Comparison of ENCODE assay signal across 8 cellular contexts in the genomic region with DNA sequence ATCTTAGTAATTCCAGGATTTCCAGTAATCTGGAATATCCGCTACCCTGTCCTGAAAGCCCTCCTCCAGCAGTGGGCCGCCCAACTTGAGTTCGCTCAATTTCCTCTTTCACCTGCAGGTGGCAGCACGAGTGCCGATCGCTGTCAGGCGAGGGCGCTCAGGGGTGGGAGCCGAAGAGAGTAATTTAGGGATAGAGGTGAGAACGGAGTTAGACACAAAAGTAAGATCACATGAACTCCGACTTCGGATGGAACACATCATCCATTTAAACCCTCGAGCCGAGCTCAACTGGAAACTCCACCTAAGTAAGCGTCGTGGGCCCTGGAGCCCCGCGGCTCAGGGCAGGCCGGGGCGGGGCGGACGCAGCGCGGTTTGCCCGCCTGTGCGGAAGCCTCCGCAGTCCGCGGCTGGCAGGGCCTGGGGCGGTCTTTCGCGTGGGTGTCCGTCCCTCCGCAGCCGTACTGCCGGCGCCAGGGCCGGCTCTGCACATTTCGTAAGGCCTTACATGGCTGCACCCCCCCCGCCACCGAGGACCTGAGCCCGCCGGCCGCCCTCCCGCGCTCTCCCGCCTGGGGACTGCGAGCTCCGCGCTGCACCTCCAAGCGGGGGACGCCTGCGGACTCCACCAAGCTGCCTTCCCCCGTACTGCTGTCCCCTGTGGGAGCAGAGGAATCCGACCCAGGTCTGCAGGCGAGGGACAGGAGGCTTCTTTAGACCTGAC.
DNase-seq lines count a peak whose midpoint lies in the region; ATAC-seq lines count a peak whose summit lies in the region.

No MANE protein-coding gene starts in this region.

- peak overlapping the region; percentile 73 for H3K9ac ChIP-seq in mesenchymal stem cell (ENCODE audit: low read length)

- H3K27ac ChIP-seq in mesenchymal stem cell (ENCODE audit: low read length, poor library complexity, severe bottlenecking), result no peak overlapping the region

- WGBS in mesenchymal stem cell, result under 1% methylated on average over 52 of the region's 56 CpGs

- H3K4me3 Mint-ChIP-seq in activated CD8-positive, alpha-beta T cell treated with anti-CD3 and anti-CD28 coated beads, Interleukin-2, amount 10 ng/mL, durations not matched to agents 7 days and 5 days, result peak overlapping the region; percentile 75
- H3K4me3 Mint-ChIP-seq in effector memory CD8-positive, alpha-beta T cell, result peak overlapping the region; percentile 78 to 79

- peak overlapping the region; percentile 99 for H3K4me2 ChIP-seq in mesenchymal stem cell (ENCODE audit: low read length, poor library complexity, severe bottlenecking)

- peak; percentile 91 for ATAC-seq in GM19397 (IDR thresholded peaks at IDR 0.05; ENCODE audit: unreplicated experiment)
- ATAC-seq in HG03558 (IDR thresholded peaks at IDR 0.05; ENCODE audit: extremely low read depth, unreplicated experiment), result peak; percentile 84
- peak; percentile 96 for ATAC-seq in activated CD8-positive, alpha-beta T cell treated with anti-CD3 and anti-CD28 coated beads, Interleukin-2, amount 10 ng/mL, durations not matched to agents 7 days and 5 days
- peak; percentile 88 for ATAC-seq in effector memory CD8-positive, alpha-beta T cell (replicated peaks)

- no peak overlapping the region for H2BK120ac ChIP-seq in mesenchymal stem cell (ENCODE audit: low read depth, low read length)

- no peak overlapping the region for H2AK5ac ChIP-seq in mesenchymal stem cell (ENCODE audit: low read length, severe bottlenecking)

- H3K27ac Mint-ChIP-seq in activated CD8-positive, alpha-beta T cell treated with anti-CD3 and anti-CD28 coated beads, Interleukin-2, amount 10 ng/mL, durations not matched to agents 7 days and 5 days, result no peak overlapping the region
- no peak overlapping the region for H3K27ac Mint-ChIP-seq in effector memory CD8-positive, alpha-beta T cell

- H3K4me1 Mint-ChIP-seq in activated CD8-positive, alpha-beta T cell treated with anti-CD3 and anti-CD28 coated beads, Interleukin-2, amount 10 ng/mL, durations not matched to agents 7 days and 5 days (ENCODE audit: low read depth), result peaks cover 7% of the 10 kb centered on the region
- H3K4me1 Mint-ChIP-seq in effector memory CD8-positive, alpha-beta T cell (ENCODE audit: low read depth in 2 of 2), result peaks cover 0 to 6% of the 10 kb centered on the region in 2 donors

- peaks cover 0 to 45% of the 10 kb centered on the region in 2 experiments for H3K27me3 ChIP-seq in mesenchymal stem cell (ENCODE audit: control insufficient read depth in 1 of 2, insufficient read depth in 1 of 2, low read length in 2 of 2)

- peaks cover 6% of the 10 kb centered on the region for H3K4me1 ChIP-seq in mesenchymal stem cell (ENCODE audit: control insufficient read depth, insufficient read depth, low read depth, low read length)

- H2BK12ac ChIP-seq in mesenchymal stem cell (ENCODE audit: low read length in 2 of 2), result peak overlapping the region in 1 of 2 experiments; percentile 59

- peak overlapping the region; percentile 73 for H4K91ac ChIP-seq in mesenchymal stem cell (ENCODE audit: low read length)

- peaks cover 21% of the 10 kb centered on the region for H3K27me3 Mint-ChIP-seq in activated CD8-positive, alpha-beta T cell treated with anti-CD3 and anti-CD28 coated beads, Interleukin-2, amount 10 ng/mL, durations not matched to agents 7 days and 5 days (ENCODE audit: low read depth)
- H3K27me3 Mint-ChIP-seq in effector memory CD8-positive, alpha-beta T cell, result peaks cover 0 to 7% of the 10 kb centered on the region in 2 donors

- peak overlapping the region; percentile 33 to 67 for H3K4ac ChIP-seq in mesenchymal stem cell (ENCODE audit: low read depth in 1 of 2, low read length in 2 of 2)

- H4K8ac ChIP-seq in mesenchymal stem cell (ENCODE audit: low read length), result peak overlapping the region; percentile 29

- H3K9me3 ChIP-seq in mesenchymal stem cell (ENCODE audit: control insufficient read depth, low read length), result no peaks in the 10 kb centered on the region

- POLR2A ChIA-PET in activated CD8-positive, alpha-beta T cell treated with anti-CD3 and anti-CD28 coated beads, Interleukin-2, amount 10 ng/mL, durations not matched to agents 7 days and 5 days (lab: Charles Lee), result no interaction called here

- H3K23ac ChIP-seq in mesenchymal stem cell (ENCODE audit: low read length in 2 of 2), result peak overlapping the region in 1 of 2 experiments; percentile 23

- H3K36me3 Mint-ChIP-seq in activated CD8-positive, alpha-beta T cell treated with anti-CD3 and anti-CD28 coated beads, Interleukin-2, amount 10 ng/mL, durations not matched to agents 7 days and 5 days (ENCODE audit: low read depth), result no peaks in the 10 kb centered on the region
- H3K36me3 Mint-ChIP-seq in effector memory CD8-positive, alpha-beta T cell (ENCODE audit: insufficient read depth), result no peaks in the 10 kb centered on the region

- peak overlapping the region; percentile 61 to 93 for H3K18ac ChIP-seq in mesenchymal stem cell (ENCODE audit: low read depth in 1 of 2, low read length in 2 of 2)

- peak overlapping the region in 1 of 2 experiments; percentile 26 for H3K14ac ChIP-seq in mesenchymal stem cell (ENCODE audit: low read length in 2 of 2)

- no peaks in the 10 kb centered on the region for H3K9me3 Mint-ChIP-seq in activated CD8-positive, alpha-beta T cell treated with anti-CD3 and anti-CD28 coated beads, Interleukin-2, amount 10 ng/mL, durations not matched to agents 7 days and 5 days (ENCODE audit: insufficient read depth)
- no peaks in the 10 kb centered on the region for H3K9me3 Mint-ChIP-seq in effector memory CD8-positive, alpha-beta T cell

- no peaks in the 10 kb centered on the region for H3K36me3 ChIP-seq in mesenchymal stem cell (ENCODE audit: control insufficient read depth in 1 of 2, insufficient read depth in 2 of 2, low read depth in 1 of 2, low read length in 2 of 2)

- peak overlapping the region; percentile 57 to 77 for H3K4me3 ChIP-seq in mesenchymal stem cell (ENCODE audit: insufficient read depth in 1 of 2, low read depth in 1 of 2, low read length in 2 of 2)

- DNase-seq in CD1c-positive myeloid dendritic cell (ENCODE audit: extremely low spot score) (peak; percentile 86), NCI-H82 (lab: John Stamatoyannopoulos, UW) (peak; percentile 90), mesenchymal stem cell (peak; percentile 79)
- DNase-seq in activated CD8-positive, alpha-beta T cell treated with anti-CD3 and anti-CD28 coated beads, Interleukin-2, amount 10 ng/mL, durations not matched to agents 7 days and 5 days, result peak; percentile 85
- DNase-seq in effector memory CD8-positive, alpha-beta T cell, result peak; percentile 79 to 82 (median 80)
- peak; percentile 70 for DNase-seq in stimulated activated CD8-positive, alpha-beta memory T cell treated with anti-CD3 and anti-CD28 coated beads, Interleukin-12 subunit alpha, Interleukin-12 subunit beta, amount 100 ng/mL, for 1 hour (ENCODE audit: low read depth)

- H2AFZ ChIP-seq in mesenchymal stem cell (ENCODE audit: low read depth, low read length), result peak overlapping the region; percentile 93

- H2BK5ac ChIP-seq in mesenchymal stem cell (ENCODE audit: low read depth, low read length, poor library complexity, severe bottlenecking), result no peak overlapping the region

- H3K79me1 ChIP-seq in mesenchymal stem cell (replicated peaks; ENCODE audit: low read length, poor library complexity, severe bottlenecking), result no peaks in the 10 kb centered on the region

- CTCF ChIA-PET in activated CD8-positive, alpha-beta T cell treated with anti-CD3 and anti-CD28 coated beads, Interleukin-2, amount 10 ng/mL, durations not matched to agents 7 days and 5 days (lab: Charles Lee), result interaction anchor here (0.7 to 6.5 kb wide), 16 partner anchors 10 to 175 kb away, joined by 3 to 104 read pairs (median 5); a partner anchor contains a TSS

- peak overlapping the region; percentile 97 for H2BK15ac ChIP-seq in mesenchymal stem cell (ENCODE audit: low read depth, poor library complexity, severe bottlenecking)
